Comparison of ENCODE assay signal across 9 cellular contexts in genomic region chr12:75641031-75641780, GRCh38.
DNase-seq lines count a peak whose midpoint lies in the region; ATAC-seq and TF ChIP-seq lines count a peak whose summit lies in the region.
"Had no signal": no experiment of that assay in that cellular context is flagged by ENCODE, and none has a peak within 500 bp of the region (broad histone marks: within the 10 kb centered on the region; RNA-seq: fewer than 3 reads in every experiment).

No MANE protein-coding gene starts in this region.

- H3K4me3 Mint-ChIP-seq in activated B cell treated with CpG ODN at 0.5 μM for 24 hours = peak overlapping the region; percentile 26
- peak overlapping the region; percentile 3 for H3K4me3 Mint-ChIP-seq in stimulated activated effector memory CD8-positive, alpha-beta T cell treated with anti-CD3 and anti-CD28 coated beads, Interleukin-12 subunit alpha, Interleukin-12 subunit beta, amount 100 ng/mL, for 72 hours

- peak; percentile 99 for ATAC-seq in GM21390 (IDR thresholded peaks at IDR 0.05; ENCODE audit: unreplicated experiment)
- ATAC-seq in HG03575 (IDR thresholded peaks at IDR 0.05; ENCODE audit: extremely low read depth, insufficient number of reproducible peaks, low FRiP score, unreplicated experiment) = peak; percentile 98
- peak; percentile 96 for ATAC-seq in activated B cell treated with CpG ODN at 0.5 μM for 24 hours (ENCODE audit: low read depth)
- ATAC-seq in stimulated activated effector memory CD8-positive, alpha-beta T cell treated with anti-CD3 and anti-CD28 coated beads, Interleukin-12 subunit alpha, Interleukin-12 subunit beta, amount 100 ng/mL, for 72 hours = peak; percentile 98

- DNase-seq in Daoy (ENCODE audit: low read depth) = peak; percentile 93
- no peak for DNase-seq in activated B cell treated with CpG ODN at 0.5 μM for 24 hours
- peak; percentile 65 for DNase-seq in fibroblast of the aortic adventitia (ENCODE audit: low read depth)
- DNase-seq in stimulated activated effector memory CD8-positive, alpha-beta T cell treated with anti-CD3 and anti-CD28 coated beads, Interleukin-12 subunit alpha, Interleukin-12 subunit beta, amount 100 ng/mL, for 72 hours (ENCODE audit: low spot score in 2 of 2) = peak; percentile 28 to 78
- no peak for DNase-seq in midbrain (lab: John Stamatoyannopoulos, UW)
- no peak for DNase-seq in NCI-H1694 treated with DMSO at 0.1 percent for 48 hours (lab: John Stamatoyannopoulos, UW)

- POLR2A ChIA-PET in activated B cell treated with CpG ODN at 0.5 μM for 24 hours (lab: Charles Lee) = interaction anchor here (0.9 to 1.6 kb wide), 4 partner anchors 158 to 442 kb away, joined by 3 to 8 read pairs (median 4); partner anchors contain the start of gene PHLDA1

- peaks cover 33% of the 10 kb centered on the region for H3K4me1 Mint-ChIP-seq in activated B cell treated with CpG ODN at 0.5 μM for 24 hours
- H3K4me1 Mint-ChIP-seq in stimulated activated effector memory CD8-positive, alpha-beta T cell treated with anti-CD3 and anti-CD28 coated beads, Interleukin-12 subunit alpha, Interleukin-12 subunit beta, amount 100 ng/mL, for 72 hours = peaks cover 30% of the 10 kb centered on the region

- intact Hi-C loops in activated B cell treated with CpG ODN at 0.5 μM for 24 hours (cut with micrococcal nuclease) = loop anchor here (2.0 to 10.0 kb wide), 7 partner anchors 176 to 914 kb away; partner anchors contain the start of genes GLIPR1L2, OSBPL8 and PHLDA1

- TF ChIP-seq CTCF in activated B cell treated with CpG ODN at 0.5 μM for 24 hours (IDR thresholded peaks at IDR 0.05) (no peak), fibroblast of the aortic adventitia (IDR thresholded peaks at IDR 0.05; ENCODE audit: insufficient read depth, low read length) (no peak)

- H3K9me3 Mint-ChIP-seq in activated B cell treated with CpG ODN at 0.5 μM for 24 hours = no peaks in the 10 kb centered on the region
- no peaks in the 10 kb centered on the region for H3K9me3 Mint-ChIP-seq in stimulated activated effector memory CD8-positive, alpha-beta T cell treated with anti-CD3 and anti-CD28 coated beads, Interleukin-12 subunit alpha, Interleukin-12 subunit beta, amount 100 ng/mL, for 72 hours

- no peaks in the 10 kb centered on the region for H3K36me3 Mint-ChIP-seq in activated B cell treated with CpG ODN at 0.5 μM for 24 hours (ENCODE audit: low read depth)
- H3K36me3 Mint-ChIP-seq in stimulated activated effector memory CD8-positive, alpha-beta T cell treated with anti-CD3 and anti-CD28 coated beads, Interleukin-12 subunit alpha, Interleukin-12 subunit beta, amount 100 ng/mL, for 72 hours = peaks cover 6% of the 10 kb centered on the region

- peaks cover under 1% of the 10 kb centered on the region for H3K27me3 Mint-ChIP-seq in activated B cell treated with CpG ODN at 0.5 μM for 24 hours

- H3K4me3 ChIP-seq in fibroblast of the aortic adventitia (ENCODE audit: low read depth, low read length) = no peak overlapping the region
- H3K4me3 ChIP-seq: PC-9 had no signal

- peak overlapping the region; percentile 51 for H3K27ac Mint-ChIP-seq in activated B cell treated with CpG ODN at 0.5 μM for 24 hours
- H3K27ac Mint-ChIP-seq in stimulated activated effector memory CD8-positive, alpha-beta T cell treated with anti-CD3 and anti-CD28 coated beads, Interleukin-12 subunit alpha, Interleukin-12 subunit beta, amount 100 ng/mL, for 72 hours = peak overlapping the region; percentile 20

- CTCF ChIA-PET in activated B cell treated with CpG ODN at 0.5 μM for 24 hours (lab: Charles Lee) = no interaction called here

Comparison
In these comparisons a context has a peak if more than half of its experiments do, and no peak if none do; other contexts are left out.
1. DNase-seq: peak in Daoy (single experiment), fibroblast of the aortic adventitia (single experiment) and stimulated activated effector memory CD8-positive, alpha-beta T cell treated with anti-CD3 and anti-CD28 coated beads, Interleukin-12 subunit alpha, Interleukin-12 subunit beta, amount 100 ng/mL, for 72 hours (2 of 2); none in activated B cell treated with CpG ODN at 0.5 μM for 24 hours (single experiment), midbrain (single experiment) and NCI-H1694 treated with DMSO at 0.1 percent for 48 hours (single experiment).
2. Peak in every context shown above with its lines, with median percentiles within 50 percentile points of each other: ATAC-seq.